8 cellular contexts compared by ENCODE assay signal in genomic region chr1:151007853-151008243, GRCh38. TPM values are rescaled to one million over a fixed set of nuclear protein-coding genes. Genes with fewer than 3 reads are reported as not detected.
DNase-seq lines count a peak whose midpoint lies in the region; ATAC-seq and TF ChIP-seq lines count a peak whose summit lies in the region.

No MANE protein-coding gene starts in this region.

- peaks cover 3% of the 10 kb centered on the region for H3K36me3 Mint-ChIP-seq in activated T-cell treated with anti-CD3 and anti-CD28 coated beads, Interleukin-2, amount 50 U/mL, for 4 hours (ENCODE audit: insufficient read depth)

- no peak for TF ChIP-seq EP300 in tibial nerve (IDR thresholded peaks at IDR 0.05)

- H3K36me3 ChIP-seq in lung (ENCODE audit: control insufficient read depth in 2 of 2, insufficient read depth in 2 of 2, low read length in 2 of 2) (no peaks in the 10 kb centered on the region), tibial nerve (no peaks in the 10 kb centered on the region)

- H3K4me1 ChIP-seq in lung (ENCODE audit: control insufficient read depth in 2 of 2, insufficient read depth in 2 of 2, low read length in 2 of 2), result peaks cover 6 to 19% of the 10 kb centered on the region in 2 donors
- H3K4me1 ChIP-seq in tibial nerve, result peaks cover 0 to 84% (median 50%) of the 10 kb centered on the region in 4 donors

- H3K4me1 Mint-ChIP-seq in activated T-cell treated with anti-CD3 and anti-CD28 coated beads, Interleukin-2, amount 50 U/mL, for 4 hours (ENCODE audit: low read depth), result peaks cover 78% of the 10 kb centered on the region

- H3K27ac ChIP-seq in adipose tissue (ENCODE audit: low read depth, low read length) (peak overlapping the region; percentile 52), lung (ENCODE audit: low read depth in 1 of 2, low read length in 1 of 2) (peak overlapping the region; percentile 90 to 92), tibial nerve (peak overlapping the region; percentile 83 to 96 (median 91))

- TF ChIP-seq CTCF in lung (IDR thresholded peaks at IDR 0.05; ENCODE audit: control extremely low read depth, extremely low read depth) (no peak), tibial nerve (IDR thresholded peaks at IDR 0.05) (no peak)

- TF ChIP-seq POLR2A in tibial nerve (IDR thresholded peaks at IDR 0.05), result no peak

- no peaks in the 10 kb centered on the region for H3K27me3 Mint-ChIP-seq in activated T-cell treated with anti-CD3 and anti-CD28 coated beads, Interleukin-2, amount 50 U/mL, for 4 hours (ENCODE audit: low read depth)

- H3K27me3 ChIP-seq in lung (ENCODE audit: control insufficient read depth, insufficient read depth) (no peaks in the 10 kb centered on the region), tibial nerve (no peaks in the 10 kb centered on the region)

- H3K4me3 Mint-ChIP-seq in activated T-cell treated with anti-CD3 and anti-CD28 coated beads, Interleukin-2, amount 50 U/mL, for 4 hours, result peak overlapping the region; percentile 98

- no peaks in the 10 kb centered on the region for H3K9me3 Mint-ChIP-seq in activated T-cell treated with anti-CD3 and anti-CD28 coated beads, Interleukin-2, amount 50 U/mL, for 4 hours

- no peak for DNase-seq in activated T-cell treated with anti-CD3 and anti-CD28 coated beads, Interleukin-2, amount 50 U/mL, for 4 hours
- no peak for DNase-seq in activated T-cell treated with anti-CD3 and anti-CD28 coated beads, Interleukin-2, amount 50 U/mL, for 1 hour
- no peak for DNase-seq in lung (ENCODE audit: low spot score)
- no peak for DNase-seq in tibial nerve (ENCODE audit: low spot score in 2 of 2)
- DNase-seq in DMS53 (lab: John Stamatoyannopoulos, UW), result no peak
- no peak for DNase-seq in occipital lobe (lab: John Stamatoyannopoulos, UW)

- no peak for ATAC-seq in activated T-cell treated with anti-CD3 and anti-CD28 coated beads, Interleukin-2, amount 50 U/mL, for 4 hours
- no peak for ATAC-seq in lung (ENCODE audit: insufficient read depth, low FRiP score)
- ATAC-seq in GM18519 (IDR thresholded peaks at IDR 0.05; ENCODE audit: low FRiP score, unreplicated experiment), result no peak

- H3K9me3 ChIP-seq in lung (ENCODE audit: control insufficient read depth in 2 of 2, insufficient read depth in 1 of 2, low read length in 1 of 2), result no peaks in the 10 kb centered on the region
- no peaks in the 10 kb centered on the region for H3K9me3 ChIP-seq in tibial nerve

- no peak overlapping the region for H3K4me3 ChIP-seq in lung
- H3K4me3 ChIP-seq in tibial nerve, result peak overlapping the region in 3 of 4 donors; percentile 62 to 73 (median 66)

- WGBS in adipose tissue, 3 donors, result 7 to 15% (median 14%) methylated on average over 4 of the region's 4 CpGs
- WGBS in lung, 2 donors, result 15 to 20% methylated on average over 4 of the region's 4 CpGs
- 10 to 14% methylated on average over 4 of the region's 4 CpGs for WGBS in tibial nerve, 2 donors

RNA-seq across cellular contexts. Expression of gene PRUNE1, which starts 0.4 kb away (rescaled TPM):
- total RNA-seq in activated T-cell treated with anti-CD3 and anti-CD28 coated beads, Interleukin-2, amount 50 U/mL, for 4 hours, result 10 to 100 TPM; 11.0 to 13.7 (median 11.9) TPM
- polyA plus RNA-seq in adipose tissue (10 to 100 TPM in 1 of 3 donors, 1 to 10 TPM in 2; 8.6 to 14.2 (median 9.9) TPM), lung (10 to 100 TPM in 1 of 2 donors, 1 to 10 TPM in 1; 8.7 to 12.5 TPM)
- total RNA-seq in lung (10 to 100 TPM; 12.9 to 20.6 TPM), tibial nerve (10 to 100 TPM; 22.0 to 40.4 (median 28.5) TPM), occipital lobe (25.3 TPM)

RNA-seq across cellular contexts. Expression of gene MINDY1, which starts 1.1 kb away (rescaled TPM):
- 1 to 10 TPM; 5.0 to 7.0 (median 6.5) TPM for total RNA-seq in activated T-cell treated with anti-CD3 and anti-CD28 coated beads, Interleukin-2, amount 50 U/mL, for 4 hours
- polyA plus RNA-seq in adipose tissue (10 to 100 TPM; 12.0 to 24.0 (median 13.9) TPM), lung (10 to 100 TPM in 1 of 2 donors, 1 to 10 TPM in 1; 7.8 to 10.1 TPM)
- total RNA-seq in lung (10 to 100 TPM; 23.4 to 31.0 TPM), tibial nerve (10 to 100 TPM; 45.5 to 63.2 (median 49.5) TPM), occipital lobe (10.5 TPM)

RNA-seq across cellular contexts. Expression of gene ANXA9, which starts 25.8 kb away (rescaled TPM):
- not detected for total RNA-seq in activated T-cell treated with anti-CD3 and anti-CD28 coated beads, Interleukin-2, amount 50 U/mL, for 4 hours
- polyA plus RNA-seq in adipose tissue (10 to 100 TPM in 1 of 3 donors, 1 to 10 TPM in 1, under 1 TPM in 1; 0.15 to 12.8 (median 3.1) TPM), lung (1 to 10 TPM in 1 of 2 donors, under 1 TPM in 1; 0.37 to 1.3 TPM)
- total RNA-seq in lung (1 to 10 TPM in 1 of 2 donors, under 1 TPM in 1; 0.68 to 1.0 TPM), tibial nerve (10 to 100 TPM in 2 of 4 donors, 1 to 10 TPM in 2; 2.1 to 12.2 (median 7.8) TPM), occipital lobe (not detected)

RNA-seq across cellular contexts. Expression of gene BNIPL, which starts 28.5 kb away (rescaled TPM):
- total RNA-seq in activated T-cell treated with anti-CD3 and anti-CD28 coated beads, Interleukin-2, amount 50 U/mL, for 4 hours, result under 1 TPM; 0.22 to 0.53 (median 0.28) TPM
- polyA plus RNA-seq in adipose tissue (1 to 10 TPM in 1 of 3 donors, under 1 TPM in 2; 0.16 to 1.1 (median 0.34) TPM), lung (10 to 100 TPM in 1 of 2 donors, 1 to 10 TPM in 1; 1.9 to 12.2 TPM)
- total RNA-seq in lung (1 to 10 TPM; 2.8 to 8.6 TPM), tibial nerve (1 to 10 TPM in 2 of 4 donors, under 1 TPM in 1, not detected in 1; 0.22 to 2.2 (median 1.3) TPM), occipital lobe (0.16 TPM)

RNA-seq across cellular contexts. Expression of gene CERS2, which starts 33.2 kb away (rescaled TPM):
- total RNA-seq in activated T-cell treated with anti-CD3 and anti-CD28 coated beads, Interleukin-2, amount 50 U/mL, for 4 hours, result 100 to 1,000 TPM; 199 to 208 (median 200) TPM
- polyA plus RNA-seq in adipose tissue (100 to 1,000 TPM in 2 of 3 donors, 10 to 100 TPM in 1; 86.8 to 134 (median 109) TPM), lung (100 to 1,000 TPM; 155 to 308 TPM)
- total RNA-seq in lung (100 to 1,000 TPM; 194 to 237 TPM), tibial nerve (100 to 1,000 TPM; 137 to 168 (median 140) TPM), occipital lobe (35.6 TPM)
